ENCODE assay signal across 1 cellular context in the genomic region with DNA sequence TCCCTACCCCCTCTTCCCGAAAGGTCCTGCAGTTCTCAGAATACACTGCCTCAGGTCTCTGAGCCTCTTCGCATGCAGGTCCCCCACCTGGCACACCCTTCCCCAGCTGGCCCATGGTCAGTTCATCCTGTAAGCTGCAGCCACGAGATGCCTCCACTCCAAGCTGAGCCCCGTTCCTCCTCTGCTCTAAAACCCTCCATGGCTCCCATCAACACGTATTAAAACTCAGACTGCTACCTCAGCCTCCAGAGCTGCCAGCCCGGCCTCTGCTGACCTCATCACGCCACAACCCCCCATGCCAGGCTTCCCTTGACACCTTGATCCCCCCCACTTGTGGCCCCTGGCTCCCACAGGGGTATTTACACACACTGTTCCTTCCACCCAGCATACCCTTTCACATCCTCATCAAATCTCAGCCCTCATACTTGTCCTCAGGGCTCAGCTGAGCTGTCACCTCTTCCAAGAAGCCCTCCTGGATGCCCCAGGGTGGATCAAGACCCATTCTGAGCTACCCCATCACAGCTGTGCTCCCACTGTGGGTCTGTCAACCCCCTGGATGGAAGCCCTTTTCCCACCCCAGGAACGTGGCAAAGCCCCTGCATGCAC.
TF ChIP-seq lines count a peak whose summit lies in the region.

No MANE protein-coding gene starts in this region.

TF ChIP-seq in WTC11, 78 proteins besides CTCF, POLR2A, EP300 and RAD21 (continued from another document):
- TF ChIP-seq, protein P1, sequence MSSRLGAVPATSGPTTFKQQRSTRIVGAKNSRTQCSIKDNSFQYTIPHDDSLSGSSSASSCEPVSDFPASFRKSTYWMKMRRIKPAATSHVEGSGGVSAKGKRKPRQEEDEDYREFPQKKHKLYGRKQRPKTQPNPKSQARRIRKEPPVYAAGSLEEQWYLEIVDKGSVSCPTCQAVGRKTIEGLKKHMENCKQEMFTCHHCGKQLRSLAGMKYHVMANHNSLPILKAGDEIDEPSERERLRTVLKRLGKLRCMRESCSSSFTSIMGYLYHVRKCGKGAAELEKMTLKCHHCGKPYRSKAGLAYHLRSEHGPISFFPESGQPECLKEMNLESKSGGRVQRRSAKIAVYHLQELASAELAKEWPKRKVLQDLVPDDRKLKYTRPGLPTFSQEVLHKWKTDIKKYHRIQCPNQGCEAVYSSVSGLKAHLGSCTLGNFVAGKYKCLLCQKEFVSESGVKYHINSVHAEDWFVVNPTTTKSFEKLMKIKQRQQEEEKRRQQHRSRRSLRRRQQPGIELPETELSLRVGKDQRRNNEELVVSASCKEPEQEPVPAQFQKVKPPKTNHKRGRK (CRISPR knock-in tag; IDR thresholded peaks at IDR 0.05; ENCODE audit: borderline replicate concordance) = no peak
- TF ChIP-seq CBFB (CRISPR knock-in tag; IDR thresholded peaks at IDR 0.05; ENCODE audit: low read depth) (no peak), OVOL2 (CRISPR knock-in tag; IDR thresholded peaks at IDR 0.05; ENCODE audit: borderline replicate concordance) (no peak), NR3C1 (CRISPR knock-in tag; conservative IDR thresholded peaks at IDR 0.05; ENCODE audit: low read depth) (no peak), ZBTB21 (CRISPR knock-in tag; IDR thresholded peaks at IDR 0.05; ENCODE audit: borderline replicate concordance) (no peak), TCF7 (CRISPR knock-in tag; IDR thresholded peaks at IDR 0.05; ENCODE audit: low read depth) (no peak)
- TF ChIP-seq, protein P2, sequence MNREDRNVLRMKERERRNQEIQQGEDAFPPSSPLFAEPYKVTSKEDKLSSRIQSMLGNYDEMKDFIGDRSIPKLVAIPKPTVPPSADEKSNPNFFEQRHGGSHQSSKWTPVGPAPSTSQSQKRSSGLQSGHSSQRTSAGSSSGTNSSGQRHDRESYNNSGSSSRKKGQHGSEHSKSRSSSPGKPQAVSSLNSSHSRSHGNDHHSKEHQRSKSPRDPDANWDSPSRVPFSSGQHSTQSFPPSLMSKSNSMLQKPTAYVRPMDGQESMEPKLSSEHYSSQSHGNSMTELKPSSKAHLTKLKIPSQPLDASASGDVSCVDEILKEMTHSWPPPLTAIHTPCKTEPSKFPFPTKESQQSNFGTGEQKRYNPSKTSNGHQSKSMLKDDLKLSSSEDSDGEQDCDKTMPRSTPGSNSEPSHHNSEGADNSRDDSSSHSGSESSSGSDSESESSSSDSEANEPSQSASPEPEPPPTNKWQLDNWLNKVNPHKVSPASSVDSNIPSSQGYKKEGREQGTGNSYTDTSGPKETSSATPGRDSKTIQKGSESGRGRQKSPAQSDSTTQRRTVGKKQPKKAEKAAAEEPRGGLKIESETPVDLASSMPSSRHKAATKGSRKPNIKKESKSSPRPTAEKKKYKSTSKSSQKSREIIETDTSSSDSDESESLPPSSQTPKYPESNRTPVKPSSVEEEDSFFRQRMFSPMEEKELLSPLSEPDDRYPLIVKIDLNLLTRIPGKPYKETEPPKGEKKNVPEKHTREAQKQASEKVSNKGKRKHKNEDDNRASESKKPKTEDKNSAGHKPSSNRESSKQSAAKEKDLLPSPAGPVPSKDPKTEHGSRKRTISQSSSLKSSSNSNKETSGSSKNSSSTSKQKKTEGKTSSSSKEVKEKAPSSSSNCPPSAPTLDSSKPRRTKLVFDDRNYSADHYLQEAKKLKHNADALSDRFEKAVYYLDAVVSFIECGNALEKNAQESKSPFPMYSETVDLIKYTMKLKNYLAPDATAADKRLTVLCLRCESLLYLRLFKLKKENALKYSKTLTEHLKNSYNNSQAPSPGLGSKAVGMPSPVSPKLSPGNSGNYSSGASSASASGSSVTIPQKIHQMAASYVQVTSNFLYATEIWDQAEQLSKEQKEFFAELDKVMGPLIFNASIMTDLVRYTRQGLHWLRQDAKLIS (CRISPR knock-in tag; IDR thresholded peaks at IDR 0.05; ENCODE audit: borderline replicate concordance) = no peak
